In the genomic region with DNA sequence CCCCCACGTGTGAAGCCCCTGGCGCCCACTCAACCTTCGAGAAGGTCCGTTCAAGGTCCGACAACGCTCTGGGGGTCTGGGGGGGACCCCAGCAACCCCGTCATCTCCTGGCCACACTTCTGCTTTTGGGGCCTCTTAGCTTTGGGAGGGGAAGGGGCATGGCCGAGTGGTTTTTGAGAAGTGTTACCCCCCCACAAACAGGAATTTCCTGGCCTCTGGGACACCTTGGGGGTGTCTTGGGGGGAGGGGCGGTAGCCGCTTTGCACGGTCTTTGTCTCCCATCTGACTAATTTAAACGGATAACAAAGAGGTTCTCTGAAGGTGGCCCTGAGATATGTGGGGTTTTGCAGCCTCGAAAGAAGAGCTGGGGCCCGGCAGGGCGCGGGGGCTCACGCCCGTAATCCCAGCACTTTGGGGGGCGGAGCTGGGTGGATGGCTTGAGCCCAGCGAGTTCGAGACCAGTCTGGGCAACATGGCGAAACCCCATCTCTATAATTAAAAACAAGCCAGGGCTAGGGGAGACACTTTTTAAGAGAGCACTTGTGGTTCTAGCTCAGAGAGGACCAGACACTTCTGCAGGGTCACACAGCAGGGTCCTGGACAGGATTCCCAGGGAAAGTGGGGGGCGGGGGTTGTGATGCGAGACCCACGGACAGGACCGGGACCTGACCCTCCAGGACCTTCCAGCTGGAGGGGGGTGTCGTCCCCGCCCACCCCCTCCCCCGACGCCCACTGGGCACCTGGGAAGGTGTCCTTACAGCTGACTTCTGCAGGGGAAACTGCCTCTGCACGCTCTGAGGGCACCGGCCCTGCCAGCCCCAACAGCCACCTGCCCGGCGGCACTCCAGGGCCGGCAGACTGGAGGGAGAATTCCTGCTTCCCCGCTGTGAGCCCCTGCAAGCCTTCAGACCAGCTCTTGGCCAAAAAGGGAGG, we compare ENCODE assay signal across 8 cellular contexts. TPM values are rescaled to one million over a fixed set of nuclear protein-coding genes. Genes with fewer than 3 reads are reported as not detected.
DNase-seq lines count a peak whose midpoint lies in the region; ATAC-seq and TF ChIP-seq lines count a peak whose summit lies in the region.

No MANE protein-coding gene starts in this region.

- peak overlapping the region; percentile 88 for H3K4me3 Mint-ChIP-seq in activated CD4-positive, alpha-beta T cell treated with anti-CD3 and anti-CD28 coated beads for 36 hours
- peak overlapping the region; percentile 95 for H3K4me3 Mint-ChIP-seq in dendritic cell treated with granulocyte-macrophage colony-stimulating factor and Interleukin-4, amounts not matched to agents 40 ng/mL and 50 ng/mL, for 4 days

- H3K36me3 ChIP-seq in mesodermal cell (ENCODE audit: control insufficient read depth, insufficient read depth, low read length), result peaks cover 23% of the 10 kb centered on the region
- H3K36me3 ChIP-seq in upper lobe of left lung, result peaks cover 2 to 18% (median 7%) of the 10 kb centered on the region in 4 donors

- no peaks in the 10 kb centered on the region for H3K9me3 Mint-ChIP-seq in activated CD4-positive, alpha-beta T cell treated with anti-CD3 and anti-CD28 coated beads for 36 hours (ENCODE audit: low read depth)
- no peaks in the 10 kb centered on the region for H3K9me3 Mint-ChIP-seq in dendritic cell treated with granulocyte-macrophage colony-stimulating factor and Interleukin-4, amounts not matched to agents 40 ng/mL and 50 ng/mL, for 4 days

- H3K4me1 ChIP-seq in mesodermal cell (ENCODE audit: control insufficient read depth, insufficient read depth, low read length, poor library complexity, severe bottlenecking) (peaks cover 5% of the 10 kb centered on the region), upper lobe of left lung (peaks cover 39 to 59% (median 47%) of the 10 kb centered on the region in 4 donors)

- CTCF ChIA-PET in activated CD4-positive, alpha-beta T cell treated with anti-CD3 and anti-CD28 coated beads for 36 hours (lab: Charles Lee), result interaction anchor here (0.7 to 1.3 kb wide), 2 partner anchors 14 to 67 kb away, joined by 4 to 5 read pairs; no protein-coding TSS in a partner anchor

- TF ChIP-seq POLR2A in upper lobe of left lung (IDR thresholded peaks at IDR 0.05), result no peak

- ATAC-seq in activated CD4-positive, alpha-beta T cell treated with anti-CD3 and anti-CD28 coated beads for 36 hours, result peak; percentile 6
- ATAC-seq in upper lobe of left lung (ENCODE audit: low FRiP score in 2 of 2) (peak; percentile 10 to 28), HG03280 (IDR thresholded peaks at IDR 0.05; ENCODE audit: unreplicated experiment) (no peak)

- TF ChIP-seq EP300 in upper lobe of left lung (IDR thresholded peaks at IDR 0.05), result no peak

- no peaks in the 10 kb centered on the region for H3K27me3 ChIP-seq in upper lobe of left lung

- H3K27ac ChIP-seq in mesodermal cell (ENCODE audit: low read depth, low read length, severe bottlenecking), result peak overlapping the region; percentile 94
- peak overlapping the region; percentile 95 to 99 (median 97) for H3K27ac ChIP-seq in upper lobe of left lung

- POLR2A ChIA-PET in activated CD4-positive, alpha-beta T cell treated with anti-CD3 and anti-CD28 coated beads for 36 hours (lab: Charles Lee), result interaction anchor here (0.6 to 1.1 kb wide), 7 partner anchors 45 to 242 kb away, joined by 3 to 9 read pairs (median 3); a partner anchor contains a TSS

- 1 to 5% methylated on average over 17 to 21 of the region's 36 CpGs for WGBS in mesodermal cell (ENCODE audit: insufficient coverage in 2 of 2), 2 experiments
- WGBS in upper lobe of left lung, 2 donors, result 2% methylated on average over 15 to 32 of the region's 36 CpGs

- no peak for TF ChIP-seq CTCF in upper lobe of left lung (IDR thresholded peaks at IDR 0.05)

- no peaks in the 10 kb centered on the region for H3K27me3 Mint-ChIP-seq in activated CD4-positive, alpha-beta T cell treated with anti-CD3 and anti-CD28 coated beads for 36 hours
- no peaks in the 10 kb centered on the region for H3K27me3 Mint-ChIP-seq in dendritic cell treated with granulocyte-macrophage colony-stimulating factor and Interleukin-4, amounts not matched to agents 40 ng/mL and 50 ng/mL, for 4 days

- peak overlapping the region; percentile 92 for H3K4me3 ChIP-seq in mesodermal cell (ENCODE audit: extremely low read depth, insufficient read depth, low read length, poor library complexity, severe bottlenecking)
- H3K4me3 ChIP-seq in upper lobe of left lung, result peak overlapping the region; percentile 74 to 91 (median 84)

- peaks cover 12% of the 10 kb centered on the region for H3K36me3 Mint-ChIP-seq in activated CD4-positive, alpha-beta T cell treated with anti-CD3 and anti-CD28 coated beads for 36 hours (ENCODE audit: low read depth)
- peaks cover 42% of the 10 kb centered on the region for H3K36me3 Mint-ChIP-seq in dendritic cell treated with granulocyte-macrophage colony-stimulating factor and Interleukin-4, amounts not matched to agents 40 ng/mL and 50 ng/mL, for 4 days (ENCODE audit: low read depth)

- peak overlapping the region; percentile 83 for H3K27ac Mint-ChIP-seq in activated CD4-positive, alpha-beta T cell treated with anti-CD3 and anti-CD28 coated beads for 36 hours
- peak overlapping the region; percentile 94 for H3K27ac Mint-ChIP-seq in dendritic cell treated with granulocyte-macrophage colony-stimulating factor and Interleukin-4, amounts not matched to agents 40 ng/mL and 50 ng/mL, for 4 days

- H3K9me3 ChIP-seq in mesodermal cell (ENCODE audit: control insufficient read depth, low read length) (no peaks in the 10 kb centered on the region), upper lobe of left lung (no peaks in the 10 kb centered on the region)

- peaks cover 25% of the 10 kb centered on the region for H3K4me1 Mint-ChIP-seq in activated CD4-positive, alpha-beta T cell treated with anti-CD3 and anti-CD28 coated beads for 36 hours
- H3K4me1 Mint-ChIP-seq in dendritic cell treated with granulocyte-macrophage colony-stimulating factor and Interleukin-4, amounts not matched to agents 40 ng/mL and 50 ng/mL, for 4 days (ENCODE audit: low read depth), result peaks cover 39% of the 10 kb centered on the region

- DNase-seq in activated CD4-positive, alpha-beta T cell treated with anti-CD3 and anti-CD28 coated beads for 36 hours, result peak; percentile 61
- no peak for DNase-seq in activated CD4-positive, alpha-beta T cell treated with anti-CD3 and anti-CD28 coated beads for 1 hour
- DNase-seq in RPMI8226 (peak; percentile 48), upper lobe of left lung (peak in 1 of 2 donors; percentile 85), DMS153 (lab: John Stamatoyannopoulos, UW) (no peak)

- intact Hi-C loops in activated CD4-positive, alpha-beta T cell treated with anti-CD3 and anti-CD28 coated beads for 36 hours (cut with DNase I, micrococcal nuclease), result loop anchor here in 1 of 2 experiments (5.0 kb wide), 2 partner anchors 40 to 380 kb away; a partner anchor contains a TSS
- intact Hi-C loops in dendritic cell treated with granulocyte-macrophage colony-stimulating factor and Interleukin-4, amounts not matched to agents 40 ng/mL and 50 ng/mL, for 4 days (cut with micrococcal nuclease), result no loop called here

RNA-seq across cellular contexts. Expression of a gene that starts 0.9 kb away (rescaled TPM):
- total RNA-seq in activated CD4-positive, alpha-beta T cell treated with anti-CD3 and anti-CD28 coated beads for 36 hours, result 100 to 1,000 TPM; 108 to 130 TPM
- polyA plus RNA-seq in mesodermal cell (2013, experiment 1 of 2), result 170 TPM
- polyA plus RNA-seq in mesodermal cell (2013, experiment 2 of 2), result 152 TPM
- total RNA-seq in upper lobe of left lung, result 100 to 1,000 TPM in 5 of 6 donors, 10 to 100 TPM in 1; 98.1 to 262 (median 164) TPM

RNA-seq across cellular contexts. Expression of a gene that starts 6.0 kb away (rescaled TPM):
- total RNA-seq in activated CD4-positive, alpha-beta T cell treated with anti-CD3 and anti-CD28 coated beads for 36 hours, result not detected
- under 0.01 TPM for polyA plus RNA-seq in mesodermal cell (2013, experiment 1 of 2)
- polyA plus RNA-seq in mesodermal cell (2013, experiment 2 of 2), result under 0.01 TPM
- total RNA-seq in upper lobe of left lung, result not detected

RNA-seq across cellular contexts. Expression of a gene that starts 6.4 kb away (rescaled TPM):
- total RNA-seq in activated CD4-positive, alpha-beta T cell treated with anti-CD3 and anti-CD28 coated beads for 36 hours, result 100 to 1,000 TPM; 106 to 128 TPM
- polyA plus RNA-seq in mesodermal cell (2013, experiment 1 of 2), result 114 TPM
- 100 TPM for polyA plus RNA-seq in mesodermal cell (2013, experiment 2 of 2)
- 100 to 1,000 TPM; 143 to 643 (median 208) TPM for total RNA-seq in upper lobe of left lung

RNA-seq across cellular contexts. Expression of a gene that starts 12.6 kb away (rescaled TPM):
- total RNA-seq in activated CD4-positive, alpha-beta T cell treated with anti-CD3 and anti-CD28 coated beads for 36 hours, result 10 to 100 TPM; 14.4 to 16.9 TPM
- 12.9 TPM for polyA plus RNA-seq in mesodermal cell (2013, experiment 1 of 2)
- 13.2 TPM for polyA plus RNA-seq in mesodermal cell (2013, experiment 2 of 2)
- total RNA-seq in upper lobe of left lung, result 100 to 1,000 TPM in 2 of 6 donors, 10 to 100 TPM in 4; 34.1 to 224 (median 58.2) TPM

RNA-seq across cellular contexts. Expression of a gene that starts 27.1 kb away (rescaled TPM):
- under 1 TPM in 1 of 2 experiments, not detected in 1; 0.09 TPM for total RNA-seq in activated CD4-positive, alpha-beta T cell treated with anti-CD3 and anti-CD28 coated beads for 36 hours
- polyA plus RNA-seq in mesodermal cell (2013, experiment 1 of 2), result 1.7 TPM
- polyA plus RNA-seq in mesodermal cell (2013, experiment 2 of 2), result 1.4 TPM
- total RNA-seq in upper lobe of left lung, result 10 to 100 TPM in 1 of 6 donors, 1 to 10 TPM in 4, under 1 TPM in 1; 0.06 to 18.9 (median 5.6) TPM

Comparison
In these comparisons a context has a peak if more than half of its experiments do, and no peak if none do; other contexts are left out.
1. DNase-seq: peak in activated CD4-positive, alpha-beta T cell treated with anti-CD3 and anti-CD28 coated beads for 36 hours (single experiment) and RPMI8226 (single experiment); none in activated CD4-positive, alpha-beta T cell treated with anti-CD3 and anti-CD28 coated beads for 1 hour (single experiment) and DMS153 (single experiment).